29 cellular contexts compared by ENCODE assay signal in the genomic region with DNA sequence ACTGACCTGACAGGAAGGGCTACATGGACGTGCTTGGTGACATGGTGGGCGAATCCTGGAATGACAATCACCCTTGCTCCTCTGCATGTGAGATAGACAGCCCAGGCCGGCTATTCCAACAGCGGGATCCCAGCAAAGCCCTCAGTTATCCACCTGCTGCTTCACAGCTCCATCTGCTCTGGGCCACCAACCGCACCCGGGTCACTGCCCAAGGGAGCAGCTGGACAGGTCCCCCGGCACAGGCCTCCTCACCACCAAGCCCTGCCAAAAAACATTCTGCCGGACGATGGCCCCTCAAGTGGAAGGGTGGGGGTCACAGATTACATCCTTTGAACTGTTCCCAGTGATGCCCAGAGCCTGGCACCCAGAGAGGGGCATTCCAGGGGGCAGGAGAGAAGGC. TPM values are rescaled to one million over a fixed set of nuclear protein-coding genes. Genes with fewer than 3 reads are reported as not detected.
DNase-seq lines count a peak whose midpoint lies in the region; ATAC-seq and TF ChIP-seq lines count a peak whose summit lies in the region.
"Had no signal": no experiment of that assay in that cellular context is flagged by ENCODE, and none has a peak within 500 bp of the region (broad histone marks: within the 10 kb centered on the region; RNA-seq: fewer than 3 reads in every experiment).

No MANE protein-coding gene starts in this region.

- peaks cover 10 to 13% of the 10 kb centered on the region in 2 donors for H3K36me3 Mint-ChIP-seq in activated T-cell treated with anti-CD3 and anti-CD28 coated beads, Interleukin-2, amount 50 U/mL, for 72 hours (ENCODE audit: insufficient read depth in 2 of 2)
- peaks cover 82% of the 10 kb centered on the region for H3K36me3 Mint-ChIP-seq in activated T-helper 17 cell treated with anti-CD3 and anti-CD28 coated beads, Interleukin-2, amount 50 U/mL, for 72 hours (ENCODE audit: low read depth)
- peaks cover 60 to 68% of the 10 kb centered on the region in 2 donors for H3K36me3 Mint-ChIP-seq in stimulated activated naive B cell treated with anti-CD40 and anti-IgM and Interleukin-4, amounts not matched to agents 10 μg/mL and 1 μg/mL and 100 μg/mL, for 72 hours

- peak overlapping the region; percentile 93 for H3K27ac Mint-ChIP-seq in activated T-cell treated with anti-CD3 and anti-CD28 coated beads, Interleukin-2, amount 50 U/mL, for 72 hours
- peak overlapping the region; percentile 90 for H3K27ac Mint-ChIP-seq in activated T-helper 17 cell treated with anti-CD3 and anti-CD28 coated beads, Interleukin-2, amount 50 U/mL, for 72 hours
- H3K27ac Mint-ChIP-seq in stimulated activated naive B cell treated with anti-CD40 and anti-IgM and Interleukin-4, amounts not matched to agents 10 μg/mL and 1 μg/mL and 100 μg/mL, for 72 hours, result peak overlapping the region; percentile 20
- H3K27ac Mint-ChIP-seq: activated CD4-positive, alpha-beta T cell treated with anti-CD3 and anti-CD28 coated beads, Interleukin-2, amount 10 ng/mL, durations not matched to agents 7 days and 5 days; T-helper 1 cell treated with Interleukin-12 subunit alpha and Interleukin-12 subunit beta and Interleukin-4 antibody, amounts not matched to agents 30 μg/mL and 1 μg/mL, for 36 hours; type B pancreatic cell had no signal

- no peaks in the 10 kb centered on the region for H3K27me3 Mint-ChIP-seq in activated T-cell treated with anti-CD3 and anti-CD28 coated beads, Interleukin-2, amount 50 U/mL, for 72 hours (ENCODE audit: low read depth)
- H3K27me3 Mint-ChIP-seq in activated T-helper 17 cell treated with anti-CD3 and anti-CD28 coated beads, Interleukin-2, amount 50 U/mL, for 72 hours, result no peaks in the 10 kb centered on the region
- no peaks in the 10 kb centered on the region for H3K27me3 Mint-ChIP-seq in stimulated activated naive B cell treated with anti-CD40 and anti-IgM and Interleukin-4, amounts not matched to agents 10 μg/mL and 1 μg/mL and 100 μg/mL, for 72 hours
- H3K27me3 Mint-ChIP-seq: activated CD4-positive, alpha-beta T cell treated with anti-CD3 and anti-CD28 coated beads, Interleukin-2, amount 10 ng/mL, durations not matched to agents 7 days and 5 days; type B pancreatic cell had no signal

- H3K4me3 ChIP-seq in sigmoid colon (no peak overlapping the region), body of pancreas (no peak overlapping the region)
- H3K4me3 ChIP-seq: A549, esophagus muscularis mucosa, gastroesophageal sphincter, psoas muscle, SJCRH30, stomach had no signal

- TF ChIP-seq POLR2A in sigmoid colon (IDR thresholded peaks at IDR 0.05) (no peak), body of pancreas (IDR thresholded peaks at IDR 0.05) (no peak)

- no peak for DNase-seq in activated T-cell treated with anti-CD3 and anti-CD28 coated beads, Interleukin-2, amount 50 U/mL, for 72 hours
- DNase-seq in activated T-cell treated with anti-CD3 and anti-CD28 coated beads, Interleukin-2, amount 50 U/mL, for 1 hour, result no peak
- DNase-seq in myocyte (ENCODE audit: low read depth) (peak; percentile 47), sigmoid colon (no peak), A172 (ENCODE audit: low spot score) (no peak), body of pancreas (no peak)
- DNase-seq in stimulated activated naive B cell treated with anti-CD40 and anti-IgM and Interleukin-4, amounts not matched to agents 10 μg/mL and 1 μg/mL and 100 μg/mL, for 72 hours, result no peak
- DNase-seq: activated CD4-positive, alpha-beta T cell treated with anti-CD3 and anti-CD28 coated beads, Interleukin-2, amount 10 ng/mL, durations not matched to agents 7 days and 5 days; activated naive CD4-positive, alpha-beta T cell treated with anti-CD3 and anti-CD28 coated beads for 36 hours; activated T-cell treated with anti-CD3 and anti-CD28 coated beads for 4 hours; effector CD8-positive, alpha-beta T cell; GDM1; NCI-H1930; NCI-H345; PC-3; psoas muscle; SJCRH30; stimulated activated CD4-positive, alpha-beta T cell treated with anti-CD3 and anti-CD28 coated beads, Interleukin-2, amount 100 ng/mL, for 48 hours; stomach had no signal

- H3K36me3 ChIP-seq in sigmoid colon (peaks cover 0 to 3% (median 0%) of the 10 kb centered on the region in 4 donors), body of pancreas (replicated peaks in 1 of 2; ENCODE audit: insufficient read depth in 1 of 2, low read depth in 2 of 2) (no peaks in the 10 kb centered on the region)

- no peak for TF ChIP-seq EP300 in sigmoid colon (IDR thresholded peaks at IDR 0.05)

- H3K27ac ChIP-seq in sigmoid colon (no peak overlapping the region), body of pancreas (no peak overlapping the region)
- H3K27ac ChIP-seq: A549, C4-2B, esophagus muscularis mucosa, gastroesophageal sphincter, KMS-11, psoas muscle, SJCRH30, stomach had no signal

- H3K4me1 ChIP-seq in sigmoid colon (no peaks in the 10 kb centered on the region), body of pancreas (no peaks in the 10 kb centered on the region)
- H3K4me1 ChIP-seq: A549 had no signal

- no peak for ATAC-seq in activated T-cell treated with anti-CD3 and anti-CD28 coated beads, Interleukin-2, amount 50 U/mL, for 72 hours (replicated peaks in 1 of 2)
- no peak for ATAC-seq in activated T-helper 17 cell treated with anti-CD3 and anti-CD28 coated beads, Interleukin-2, amount 50 U/mL, for 72 hours (replicated peaks)
- no peak for ATAC-seq in stimulated activated naive B cell treated with anti-CD40 and anti-IgM and Interleukin-4, amounts not matched to agents 10 μg/mL and 1 μg/mL and 100 μg/mL, for 72 hours (replicated peaks)
- no peak for ATAC-seq in body of pancreas
- ATAC-seq: A549, gastroesophageal sphincter, PC-3, psoas muscle had no signal

- 94% methylated on average over 9 of the region's 9 CpGs for WGBS in sigmoid colon, 2 donors
- WGBS in body of pancreas, 2 donors, result 92 to 93% methylated on average over 2 to 8 of the region's 9 CpGs

- peaks cover 59% of the 10 kb centered on the region for H3K4me1 Mint-ChIP-seq in activated T-cell treated with anti-CD3 and anti-CD28 coated beads, Interleukin-2, amount 50 U/mL, for 72 hours (ENCODE audit: low read depth)
- H3K4me1 Mint-ChIP-seq in activated T-helper 17 cell treated with anti-CD3 and anti-CD28 coated beads, Interleukin-2, amount 50 U/mL, for 72 hours, result peaks cover 48% of the 10 kb centered on the region
- peaks cover 58 to 77% of the 10 kb centered on the region in 2 donors for H3K4me1 Mint-ChIP-seq in stimulated activated naive B cell treated with anti-CD40 and anti-IgM and Interleukin-4, amounts not matched to agents 10 μg/mL and 1 μg/mL and 100 μg/mL, for 72 hours

- TF ChIP-seq CTCF in sigmoid colon (IDR thresholded peaks at IDR 0.05) (no peak), body of pancreas (IDR thresholded peaks at IDR 0.05) (no peak)

- H3K9me3 ChIP-seq in sigmoid colon, result no peaks in the 10 kb centered on the region
- H3K9me3 ChIP-seq in body of pancreas, result no peaks in the 10 kb centered on the region
- H3K9me3 ChIP-seq: A549, esophagus muscularis mucosa, gastroesophageal sphincter, psoas muscle, SJCRH30, stomach had no signal

- H3K4me3 Mint-ChIP-seq in activated T-cell treated with anti-CD3 and anti-CD28 coated beads, Interleukin-2, amount 50 U/mL, for 72 hours, result no peak overlapping the region
- no peak overlapping the region for H3K4me3 Mint-ChIP-seq in activated T-helper 17 cell treated with anti-CD3 and anti-CD28 coated beads, Interleukin-2, amount 50 U/mL, for 72 hours
- H3K4me3 Mint-ChIP-seq in stimulated activated naive B cell treated with anti-CD40 and anti-IgM and Interleukin-4, amounts not matched to agents 10 μg/mL and 1 μg/mL and 100 μg/mL, for 72 hours, result no peak overlapping the region
- H3K4me3 Mint-ChIP-seq: activated CD4-positive, alpha-beta T cell treated with anti-CD3 and anti-CD28 coated beads, Interleukin-2, amount 10 ng/mL, durations not matched to agents 7 days and 5 days; activated naive CD4-positive, alpha-beta T cell treated with anti-CD3 and anti-CD28 coated beads for 36 hours; T-helper 1 cell treated with Interleukin-12 subunit alpha and Interleukin-12 subunit beta and Interleukin-4 antibody, amounts not matched to agents 30 μg/mL and 1 μg/mL, for 36 hours; type B pancreatic cell had no signal

- H3K27me3 ChIP-seq in sigmoid colon, result no peaks in the 10 kb centered on the region
- no peaks in the 10 kb centered on the region for H3K27me3 ChIP-seq in body of pancreas
- H3K27me3 ChIP-seq: esophagus muscularis mucosa, gastroesophageal sphincter, SJCRH30, stomach had no signal

- no peaks in the 10 kb centered on the region for H3K9me3 Mint-ChIP-seq in activated T-cell treated with anti-CD3 and anti-CD28 coated beads, Interleukin-2, amount 50 U/mL, for 72 hours
- no peaks in the 10 kb centered on the region for H3K9me3 Mint-ChIP-seq in activated T-helper 17 cell treated with anti-CD3 and anti-CD28 coated beads, Interleukin-2, amount 50 U/mL, for 72 hours
- H3K9me3 Mint-ChIP-seq in stimulated activated naive B cell treated with anti-CD40 and anti-IgM and Interleukin-4, amounts not matched to agents 10 μg/mL and 1 μg/mL and 100 μg/mL, for 72 hours, result no peaks in the 10 kb centered on the region
- H3K9me3 Mint-ChIP-seq: activated CD4-positive, alpha-beta T cell treated with anti-CD3 and anti-CD28 coated beads, Interleukin-2, amount 10 ng/mL, durations not matched to agents 7 days and 5 days; activated naive CD4-positive, alpha-beta T cell treated with anti-CD3 and anti-CD28 coated beads for 36 hours; T-helper 1 cell treated with Interleukin-12 subunit alpha and Interleukin-12 subunit beta and Interleukin-4 antibody, amounts not matched to agents 30 μg/mL and 1 μg/mL, for 36 hours; type B pancreatic cell had no signal

- intact Hi-C loops in sigmoid colon (cut with DNase I) (no loop called here), body of pancreas (cut with DNase I) (no loop called here)

RNA-seq across cellular contexts. Expression of gene STK10, which starts 39.6 kb away (rescaled TPM):
- 100 to 1,000 TPM; 126 to 134 TPM for total RNA-seq in activated T-cell treated with anti-CD3 and anti-CD28 coated beads, Interleukin-2, amount 50 U/mL, for 72 hours
- total RNA-seq in activated T-helper 17 cell treated with anti-CD3 and anti-CD28 coated beads, Interleukin-2, amount 50 U/mL, for 72 hours, result 100 to 1,000 TPM; 140 to 158 TPM
- 22.3 and 23.2 TPM in 2 replicates for total RNA-seq in myocyte
- polyA plus RNA-seq in myocyte (2012), result 23.2 TPM
- 10 to 100 TPM in 3 of 4 donors, 1 to 10 TPM in 1; 8.9 to 16.1 (median 12.6) TPM for total RNA-seq in sigmoid colon
- polyA plus RNA-seq in sigmoid colon, result 10 to 100 TPM in 1 of 3 donors, 1 to 10 TPM in 2; 4.2 to 28.6 (median 7.6) TPM
- total RNA-seq in A172 (2014; rRNA removed; shearing (Covaris generic)), result 13.2 and 17.9 TPM in 2 replicates
- 1 to 10 TPM; 9.1 to 9.9 TPM for total RNA-seq in body of pancreas

RNA-seq across cellular contexts. Expression of gene EFCAB9, which starts 45.6 kb away (rescaled TPM):
- total RNA-seq in activated T-cell treated with anti-CD3 and anti-CD28 coated beads, Interleukin-2, amount 50 U/mL, for 72 hours, result not detected
- total RNA-seq in activated T-helper 17 cell treated with anti-CD3 and anti-CD28 coated beads, Interleukin-2, amount 50 U/mL, for 72 hours, result not detected
- total RNA-seq in myocyte (not detected in 2 replicates), sigmoid colon (not detected), body of pancreas (not detected)
- polyA plus RNA-seq in myocyte (2012), result not detected
- polyA plus RNA-seq in sigmoid colon, result not detected
- total RNA-seq in A172 (2014; rRNA removed; shearing (Covaris generic)), result not detected in 2 replicates
- total RNA-seq: activated CD4-positive, alpha-beta T cell treated with anti-CD3 and anti-CD28 coated beads, Interleukin-2, amount 10 ng/mL, durations not matched to agents 7 days and 5 days; activated naive CD4-positive, alpha-beta T cell treated with anti-CD3 and anti-CD28 coated beads for 36 hours; esophagus muscularis mucosa; gastroesophageal sphincter; PC-3; psoas muscle; SJCRH30; stomach had no signal
- polyA plus RNA-seq: A549, neural cell, small intestine, stomach had no signal

Comparison
In these comparisons a context has a peak if more than half of its experiments do, and no peak if none do; other contexts are left out.
1. H3K27ac Mint-ChIP-seq: peak in every context shown above with its lines; median percentile 93 in activated T-cell treated with anti-CD3 and anti-CD28 coated beads, Interleukin-2, amount 50 U/mL, for 72 hours; 90 in activated T-helper 17 cell treated with anti-CD3 and anti-CD28 coated beads, Interleukin-2, amount 50 U/mL, for 72 hours; 20 in stimulated activated naive B cell treated with anti-CD40 and anti-IgM and Interleukin-4, amounts not matched to agents 10 μg/mL and 1 μg/mL and 100 μg/mL, for 72 hours.